Comparison of ENCODE assay signal across 9 cellular contexts in genomic region chr11:14413307-14414072, GRCh38. TPM values are rescaled to one million over a fixed set of nuclear protein-coding genes. Genes with fewer than 3 reads are reported as not detected.
A peak's percentile ranks its signal among the peaks of the same experiment; 100 is the strongest.
DNase-seq lines count a peak whose midpoint lies in the region; ATAC-seq, FAIRE-seq and TF ChIP-seq lines count a peak whose summit lies in the region.
"Had no signal": no experiment of that assay in that cellular context is flagged by ENCODE, and none has a peak within 500 bp of the region (broad histone marks: within the 10 kb centered on the region; RNA-seq: fewer than 3 reads in every experiment).

No MANE protein-coding gene starts in this region.

- no peaks in the 10 kb centered on the region for H4K20me1 ChIP-seq in KMS-11 (ENCODE audit: insufficient read depth)

- H3K27ac ChIP-seq in KMS-11 = no peak overlapping the region
- H3K27ac ChIP-seq in effector memory CD4-positive, alpha-beta T cell (ENCODE audit: insufficient read depth, low read length, poor library complexity, severe bottlenecking) = no peak overlapping the region

- H3K4me1 Mint-ChIP-seq in mesothelial cell of epicardium = peaks cover 9% of the 10 kb centered on the region

- H3K27me3 ChIP-seq in KMS-11 (ENCODE audit: insufficient read depth, low read depth) = no peaks in the 10 kb centered on the region
- no peaks in the 10 kb centered on the region for H3K27me3 ChIP-seq in effector memory CD4-positive, alpha-beta T cell (replicated peaks; ENCODE audit: control insufficient read depth, insufficient read depth, low read length, poor library complexity, severe bottlenecking)

- no peak overlapping the region for H3K4me3 Mint-ChIP-seq in mesothelial cell of epicardium
- H3K4me3 Mint-ChIP-seq: brain had no signal

- H3K4me3 ChIP-seq in AG10803 (ENCODE audit: low read length) (no peak overlapping the region), KMS-11 (IDR thresholded peaks at IDR 0.05; ENCODE audit: insufficient read depth, low read depth, low read length) (no peak overlapping the region)
- no peak overlapping the region for H3K4me3 ChIP-seq in effector memory CD4-positive, alpha-beta T cell (ENCODE audit: insufficient read depth, low read depth, low read length, poor library complexity, severe bottlenecking)

- H3K4me1 ChIP-seq in KMS-11 (ENCODE audit: low read depth, poor library complexity, severe bottlenecking) = no peaks in the 10 kb centered on the region
- peaks cover 17% of the 10 kb centered on the region for H3K4me1 ChIP-seq in effector memory CD4-positive, alpha-beta T cell (ENCODE audit: control insufficient read depth, insufficient read depth, low read length, poor library complexity, severe bottlenecking)

- peak; percentile 68 for TF ChIP-seq CTCF in AG10803 (conservative IDR thresholded peaks at IDR 0.05; ENCODE audit: low read length)
- TF ChIP-seq CTCF in KMS-11 (conservative IDR thresholded peaks at IDR 0.05; ENCODE audit: low read depth, low read length) = 0 out of 2 replicates have a peak, but pooled peaks have one; percentile 14
- peak; percentile 16 for TF ChIP-seq CTCF in mesothelial cell of epicardium (IDR thresholded peaks at IDR 0.05; ENCODE audit: unreplicated experiment)

- no peak for TF ChIP-seq POLR2A in H54 (IDR thresholded peaks at IDR 0.05; ENCODE audit: low read depth, low read length)

- no peaks in the 10 kb centered on the region for H3K79me2 ChIP-seq in KMS-11 (ENCODE audit: insufficient read depth, low read depth)

- H3K27me3 Mint-ChIP-seq in mesothelial cell of epicardium (ENCODE audit: low read depth) = no peaks in the 10 kb centered on the region
- H3K27me3 Mint-ChIP-seq: brain had no signal

- no peak overlapping the region for H3K4me2 ChIP-seq in KMS-11

- no peaks in the 10 kb centered on the region for H3K36me3 ChIP-seq in KMS-11 (ENCODE audit: insufficient read depth)
- H3K36me3 ChIP-seq in effector memory CD4-positive, alpha-beta T cell (ENCODE audit: control insufficient read depth, insufficient read depth, low read length) = no peaks in the 10 kb centered on the region

- H3K9ac ChIP-seq in KMS-11 = no peak overlapping the region

- DNase-seq in AG10803 (ENCODE audit: low read depth) (peak; percentile 88), cerebellar cortex (ENCODE audit: low spot score) (peak; percentile 77), mesothelial cell of epicardium (ENCODE audit: low spot score in 2 of 2, unreplicated experiment in 2 of 2) (no peak), H54 (ENCODE audit: insufficient read length, low spot score) (no peak)
- DNase-seq in effector memory CD4-positive, alpha-beta T cell = no peak

- H3K27ac Mint-ChIP-seq in mesothelial cell of epicardium = peak overlapping the region; percentile 31

- no peaks in the 10 kb centered on the region for H3K9me3 ChIP-seq in effector memory CD4-positive, alpha-beta T cell (ENCODE audit: control insufficient read depth, low read length)

- no peak for FAIRE-seq in H54 (lab: Jason Lieb, UNC)

- ATAC-seq in GM21529 (IDR thresholded peaks at IDR 0.05; ENCODE audit: unreplicated experiment) (no peak), HG03095 (IDR thresholded peaks at IDR 0.05; ENCODE audit: unreplicated experiment) (no peak)

- H3K36me3 Mint-ChIP-seq in mesothelial cell of epicardium = no peaks in the 10 kb centered on the region
- H3K36me3 Mint-ChIP-seq: brain had no signal

- no peak overlapping the region for H2AFZ ChIP-seq in KMS-11 (ENCODE audit: low read depth)

- H3K9me3 Mint-ChIP-seq in mesothelial cell of epicardium = no peaks in the 10 kb centered on the region
- H3K9me3 Mint-ChIP-seq: brain had no signal

RNA-seq across cellular contexts. Expression of gene RRAS2, which starts 54.5 kb away (rescaled TPM):
- 51.3 to 53.3 TPM (median 51.9 TPM) in 3 replicates for total RNA-seq in mesothelial cell of epicardium

Comparison
In these comparisons a context has a peak if more than half of its experiments do, and no peak if none do; other contexts are left out.
1. DNase-seq: peak in AG10803 (single experiment) and cerebellar cortex (single experiment); none in mesothelial cell of epicardium (0 of 2), H54 (single experiment) and effector memory CD4-positive, alpha-beta T cell (0 of 3).
2. CTCF ChIP-seq: peak in every context shown above with its lines; median percentile 68 in AG10803; 16 in mesothelial cell of epicardium; 14 in KMS-11.